In the genomic region with DNA sequence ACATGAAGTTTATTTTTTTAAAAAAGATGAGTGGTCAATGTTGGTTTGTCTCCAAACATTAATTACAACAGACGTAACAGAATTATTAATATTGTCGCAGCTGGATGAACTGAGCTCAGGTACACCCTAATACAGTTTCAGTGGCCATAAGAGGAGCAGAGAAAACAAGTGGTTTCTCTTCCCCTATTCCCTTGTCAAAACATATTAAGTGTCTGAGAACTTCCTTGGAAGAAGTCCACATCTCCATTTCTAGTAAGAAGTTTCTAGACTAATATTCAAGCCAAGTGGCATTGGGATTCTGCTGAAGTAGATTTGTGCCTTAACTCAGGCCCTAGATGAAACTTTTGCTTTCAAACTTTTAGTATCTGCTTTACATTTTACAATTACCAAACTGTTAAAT, we compare ENCODE assay signal across 1 cellular context.
A peak's percentile ranks its signal among the peaks of the same experiment; 100 is the strongest.
TF ChIP-seq lines count a peak whose summit lies in the region.

No MANE protein-coding gene starts in this region.

TF ChIP-seq in GM12878, 131 proteins besides CTCF, POLR2A, EP300 and RAD21:
- TF ChIP-seq IKZF2 (IDR thresholded peaks at IDR 0.05), result peak in 1 of 2 experiments; percentile 39; a peak in 2 of 4 replicates
- no peak for TF ChIP-seq SMC3 (IDR thresholded peaks at IDR 0.05; ENCODE audit: borderline replicate concordance, low read length)
- TF ChIP-seq SPI1 (IDR thresholded peaks at IDR 0.05; ENCODE audit: borderline replicate concordance, insufficient read depth, low read depth, low read length), result peak; percentile 62
TF ChIP-seq in GM12878: peak in this region for 2.
